Comparison of ENCODE assay signal across 13 cellular contexts in genomic region chr10:18473424-18474110, GRCh38.
DNase-seq lines count a peak whose midpoint lies in the region; ATAC-seq, FAIRE-seq and TF ChIP-seq lines count a peak whose summit lies in the region.
"Had no signal": no experiment of that assay in that cellular context is flagged by ENCODE, and none has a peak within 500 bp of the region (broad histone marks: within the 10 kb centered on the region; RNA-seq: fewer than 3 reads in every experiment).

No MANE protein-coding gene starts in this region.

- H3K4ac ChIP-seq in H9 (ENCODE audit: low read depth, low read length): no peak overlapping the region

- no peaks in the 10 kb centered on the region; a peak in 2 of 7 replicates for H3K36me3 Mint-ChIP-seq in H9 (ENCODE audit: insufficient read depth in 1 of 3, low read depth in 3 of 3)
- H3K36me3 Mint-ChIP-seq in stimulated activated effector memory CD8-positive, alpha-beta T cell treated with anti-CD3 and anti-CD28 coated beads, Interleukin-12 subunit alpha, Interleukin-12 subunit beta, amount 100 ng/mL, for 72 hours: no peaks in the 10 kb centered on the region
- H3K36me3 Mint-ChIP-seq: IgD-negative memory B cell had no signal

- no peaks in the 10 kb centered on the region for H3K36me3 ChIP-seq in pancreas
- H3K36me3 ChIP-seq: left lung had no signal

- no peak overlapping the region for H2BK12ac ChIP-seq in H9 (ENCODE audit: insufficient read length, low read depth, low read length)

- no peak overlapping the region for H3K14ac ChIP-seq in H9 (ENCODE audit: insufficient read depth, low read length)

- H3K27ac ChIP-seq in pancreas: peak overlapping the region in 1 of 4 donors; percentile 0
- H3K27ac ChIP-seq in H9 (ENCODE audit: insufficient read length, low read depth, low read length): no peak overlapping the region
- H3K27ac ChIP-seq: left lung had no signal

- no peak overlapping the region for H4K91ac ChIP-seq in H9 (ENCODE audit: insufficient read length, low read depth, low read length)

- H4K8ac ChIP-seq in H9 (replicated peaks; ENCODE audit: insufficient read length, low read depth, low read length): no peak overlapping the region

- H3K27me3 ChIP-seq in pancreas (no peaks in the 10 kb centered on the region), H9 (ENCODE audit: insufficient read depth, low read length) (no peaks in the 10 kb centered on the region)
- H3K27me3 ChIP-seq: left lung had no signal

- H3K4me3 Mint-ChIP-seq in H9: no peak overlapping the region
- H3K4me3 Mint-ChIP-seq in stimulated activated effector memory CD8-positive, alpha-beta T cell treated with anti-CD3 and anti-CD28 coated beads, Interleukin-12 subunit alpha, Interleukin-12 subunit beta, amount 100 ng/mL, for 72 hours: no peak overlapping the region
- H3K4me3 Mint-ChIP-seq: dendritic cell treated with granulocyte-macrophage colony-stimulating factor and Interleukin-4, amounts not matched to agents 40 ng/mL and 50 ng/mL, for 4 days; IgD-negative memory B cell; nephron progenitor cell had no signal

- no peak overlapping the region for H3T11ph ChIP-seq in H9 (ENCODE audit: low read length)

- H3K4me3 ChIP-seq in astrocyte of the spinal cord (ENCODE audit: low read depth, low read length) (no peak overlapping the region), pancreas (no peak overlapping the region), foreskin fibroblast (ENCODE audit: low read depth in 1 of 2, low read length in 2 of 2) (no peak overlapping the region)
- H3K4me3 ChIP-seq: left lung had no signal

- no peaks in the 10 kb centered on the region for H4K20me1 ChIP-seq in H9 (ENCODE audit: control insufficient read depth, insufficient read depth, insufficient read length)

- H3K4me1 ChIP-seq in pancreas (peaks cover 0 to 6% (median 0%) of the 10 kb centered on the region in 3 donors), H9 (ENCODE audit: insufficient read depth, low read length) (no peaks in the 10 kb centered on the region; the same call in 1 of the 2 replicates)
- H3K4me1 ChIP-seq: left lung had no signal

- no peak overlapping the region for H2AK5ac ChIP-seq in H9 (ENCODE audit: insufficient read length, low read length)

- no peaks in the 10 kb centered on the region for H3K27me3 Mint-ChIP-seq in H9 (ENCODE audit: low read depth)
- H3K27me3 Mint-ChIP-seq: dendritic cell treated with granulocyte-macrophage colony-stimulating factor and Interleukin-4, amounts not matched to agents 40 ng/mL and 50 ng/mL, for 4 days had no signal

- H3K79me2 ChIP-seq in H9 (ENCODE audit: insufficient read depth, low read length): no peaks in the 10 kb centered on the region

- no peaks in the 10 kb centered on the region for H3K79me1 ChIP-seq in H9 (ENCODE audit: insufficient read depth, low read depth, low read length, poor library complexity, severe bottlenecking)

- no peak overlapping the region for H2BK5ac ChIP-seq in H9 (ENCODE audit: insufficient read length, low read length)

- H3K9ac ChIP-seq in H9 (ENCODE audit: extremely low read depth, insufficient read length, low read length): no peak overlapping the region

- H3K4me2 ChIP-seq in H9 (ENCODE audit: insufficient read depth, insufficient read length, low read length): no peak overlapping the region

- intact Hi-C loops in left cardiac atrium (cut with DNase I) (no loop called here), pancreas (cut with DNase I) (no loop called here)

- 20 to 27% methylated on average over 12 of the region's 12 CpGs for WGBS in pancreas, 2 donors
- no CpG with 5 or more reads among the region's 12 CpGs for WGBS in H9 (ENCODE audit: extremely low coverage, insufficient read length, low lambda C conversion rate)

- peak; percentile 91 to 95 for ATAC-seq in left cardiac atrium
- ATAC-seq in pancreas: peak; percentile 50 to 86 (median 71)
- no peak for ATAC-seq in stimulated activated effector memory CD8-positive, alpha-beta T cell treated with anti-CD3 and anti-CD28 coated beads, Interleukin-12 subunit alpha, Interleukin-12 subunit beta, amount 100 ng/mL, for 72 hours
- ATAC-seq in HG03457 (IDR thresholded peaks at IDR 0.05; ENCODE audit: unreplicated experiment): no peak

- H2BK20ac ChIP-seq in H9 (ENCODE audit: low read depth, low read length, poor library complexity, severe bottlenecking): no peak overlapping the region

- H4K5ac ChIP-seq in H9 (ENCODE audit: insufficient read length, low read depth, low read length): no peak overlapping the region

- peak; percentile 38 for DNase-seq in Ammon's horn (ENCODE audit: low spot score)
- peak; percentile 3 for DNase-seq in astrocyte of the spinal cord (ENCODE audit: low read depth, low spot score)
- DNase-seq in left cardiac atrium: no peak
- DNase-seq in pancreas: no peak
- no peak for DNase-seq in H9
- DNase-seq in stimulated activated effector memory CD8-positive, alpha-beta T cell treated with anti-CD3 and anti-CD28 coated beads, Interleukin-12 subunit alpha, Interleukin-12 subunit beta, amount 100 ng/mL, for 72 hours (ENCODE audit: low spot score in 2 of 2): no peak
- no peak for DNase-seq in foreskin fibroblast
- DNase-seq: left lung; nephron progenitor cell; stimulated activated CD8-positive, alpha-beta memory T cell treated with anti-CD3 and anti-CD28 coated beads, Interleukin-4, amount 100 ng/mL, for 48 hours had no signal

- peaks cover 38% of the 10 kb centered on the region in 2 experiments for H3K4me1 Mint-ChIP-seq in H9
- H3K4me1 Mint-ChIP-seq in stimulated activated effector memory CD8-positive, alpha-beta T cell treated with anti-CD3 and anti-CD28 coated beads, Interleukin-12 subunit alpha, Interleukin-12 subunit beta, amount 100 ng/mL, for 72 hours: no peaks in the 10 kb centered on the region
- H3K4me1 Mint-ChIP-seq: nephron progenitor cell had no signal

- no peak overlapping the region for H2AFZ ChIP-seq in H9 (ENCODE audit: low read length)

- no peak for TF ChIP-seq CTCF in astrocyte of the spinal cord (IDR thresholded peaks at IDR 0.05; ENCODE audit: low read depth, low read length)
- TF ChIP-seq CTCF in pancreas (IDR thresholded peaks at IDR 0.05): no peak
- TF ChIP-seq CTCF in H9 (conservative IDR thresholded peaks at IDR 0.05): no peak
- TF ChIP-seq CTCF in foreskin fibroblast (IDR thresholded peaks at IDR 0.05; ENCODE audit: low read depth, low read length): no peak

- H2BK15ac ChIP-seq in H9 (ENCODE audit: low read depth, low read length): no peak overlapping the region

- H3K23me2 ChIP-seq in H9 (ENCODE audit: insufficient read length, low read depth, low read length, poor library complexity, severe bottlenecking): no peaks in the 10 kb centered on the region

- no peak overlapping the region for H3K23ac ChIP-seq in H9 (ENCODE audit: insufficient read length, low read depth, low read length)

- FAIRE-seq in pancreas (lab: Jason Lieb, UNC): no peak

- in situ Hi-C loops in astrocyte of the spinal cord (cut with HindIII; ENCODE audit: low sequenced_read_pairs): no loop called here

- H3K9me3 ChIP-seq in pancreas (no peaks in the 10 kb centered on the region), H9 (ENCODE audit: control insufficient read depth, low read depth, low read length) (no peaks in the 10 kb centered on the region)
- H3K9me3 ChIP-seq: left lung had no signal

- H2BK120ac ChIP-seq in H9 (ENCODE audit: low read depth, low read length, poor library complexity, severe bottlenecking): no peak overlapping the region

- no peaks in the 10 kb centered on the region for H3K9me3 Mint-ChIP-seq in H9
- H3K9me3 Mint-ChIP-seq in stimulated activated effector memory CD8-positive, alpha-beta T cell treated with anti-CD3 and anti-CD28 coated beads, Interleukin-12 subunit alpha, Interleukin-12 subunit beta, amount 100 ng/mL, for 72 hours: no peaks in the 10 kb centered on the region
- H3K9me3 Mint-ChIP-seq: dendritic cell treated with granulocyte-macrophage colony-stimulating factor and Interleukin-4, amounts not matched to agents 40 ng/mL and 50 ng/mL, for 4 days; nephron progenitor cell had no signal

- 0 out of 7 replicates have a peak overlapping the region, but pooled peaks of 1 of the 3 experiments have one; percentile 7 for H3K27ac Mint-ChIP-seq in H9
- no peak overlapping the region for H3K27ac Mint-ChIP-seq in stimulated activated effector memory CD8-positive, alpha-beta T cell treated with anti-CD3 and anti-CD28 coated beads, Interleukin-12 subunit alpha, Interleukin-12 subunit beta, amount 100 ng/mL, for 72 hours
- H3K27ac Mint-ChIP-seq: dendritic cell treated with granulocyte-macrophage colony-stimulating factor and Interleukin-4, amounts not matched to agents 40 ng/mL and 50 ng/mL, for 4 days; IgD-negative memory B cell; nephron progenitor cell had no signal

- no peak overlapping the region for H3K56ac ChIP-seq in H9 (ENCODE audit: insufficient read length, low read depth, low read length)

- H3K18ac ChIP-seq in H9 (ENCODE audit: insufficient read length, low read depth, low read length): no peak overlapping the region

Comparison
In these comparisons a context has a peak if more than half of its experiments do, and no peak if none do; other contexts are left out.
1. DNase-seq: peak in Ammon's horn (single experiment) and astrocyte of the spinal cord (single experiment); none in left cardiac atrium (single experiment), pancreas (0 of 6), H9 (single experiment), stimulated activated effector memory CD8-positive, alpha-beta T cell treated with anti-CD3 and anti-CD28 coated beads, Interleukin-12 subunit alpha, Interleukin-12 subunit beta, amount 100 ng/mL, for 72 hours (0 of 2) and foreskin fibroblast (0 of 2).
2. ATAC-seq: peak in left cardiac atrium (2 of 2) and pancreas (4 of 4); none in stimulated activated effector memory CD8-positive, alpha-beta T cell treated with anti-CD3 and anti-CD28 coated beads, Interleukin-12 subunit alpha, Interleukin-12 subunit beta, amount 100 ng/mL, for 72 hours (single experiment) and HG03457 (single experiment).